16 cellular contexts compared by ENCODE assay signal in the genomic region with DNA sequence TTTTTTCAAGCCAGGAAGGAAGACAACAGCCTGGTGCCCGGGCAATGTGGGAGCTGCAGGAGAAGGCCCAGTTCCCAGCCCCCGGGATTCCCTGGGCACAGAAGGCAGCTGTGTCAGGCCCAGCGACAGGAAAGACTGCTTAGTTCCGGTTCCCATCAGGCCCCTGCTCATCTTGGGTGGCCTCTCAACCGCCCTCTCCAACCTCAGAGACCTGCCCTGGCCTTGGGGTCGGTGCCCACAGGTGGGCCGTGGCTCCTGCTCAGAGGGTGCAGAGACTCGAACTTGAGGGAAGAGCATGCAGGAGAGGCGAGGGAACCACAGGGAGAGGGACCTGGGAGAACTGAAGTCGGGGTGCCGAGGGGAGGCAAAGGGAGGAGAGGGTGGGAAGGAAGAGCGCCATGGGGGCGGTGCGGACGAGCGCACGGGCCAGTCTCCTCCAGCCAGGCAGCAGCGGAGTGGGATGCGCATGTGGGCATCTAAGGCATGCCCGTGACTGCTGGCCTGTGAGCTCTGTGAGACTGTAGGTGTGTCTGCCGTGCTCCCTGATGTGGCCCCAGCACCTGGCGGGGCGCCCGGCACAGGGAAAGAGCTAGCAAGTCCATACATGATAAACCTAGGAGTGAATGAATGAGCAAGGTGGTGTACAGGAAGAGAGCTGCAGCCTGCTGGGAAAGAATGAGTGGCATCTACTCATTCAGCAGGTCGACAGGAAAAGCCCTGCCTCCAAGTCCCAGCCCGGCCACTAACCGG. TPM values are rescaled to one million over a fixed set of nuclear protein-coding genes. Genes with fewer than 3 reads are reported as not detected.
DNase-seq lines count a peak whose midpoint lies in the region; TF ChIP-seq lines count a peak whose summit lies in the region.
"Had no signal": no experiment of that assay in that cellular context is flagged by ENCODE, and none has a peak within 500 bp of the region (broad histone marks: within the 10 kb centered on the region; RNA-seq: fewer than 3 reads in every experiment).

No MANE protein-coding gene starts in this region.

- H3K36me3 ChIP-seq in H7 (replicated peaks; ENCODE audit: control insufficient read depth, insufficient read depth, low read length) (peaks cover 9% of the 10 kb centered on the region), prostate gland (peaks cover 0 to 9% of the 10 kb centered on the region in 2 donors)

- 52% methylated on average over 27 of the region's 27 CpGs for WGBS in prostate gland

- H3K27me3 ChIP-seq in H7 (ENCODE audit: control insufficient read depth, insufficient read depth, low read length) (no peaks in the 10 kb centered on the region), prostate gland (replicated peaks; ENCODE audit: insufficient read depth) (no peaks in the 10 kb centered on the region)
- H3K27me3 ChIP-seq: cardiac muscle cell had no signal

- no peaks in the 10 kb centered on the region for H3K9me3 ChIP-seq in prostate gland

- TF ChIP-seq POLR2A in prostate gland (IDR thresholded peaks at IDR 0.05) = peak; percentile 27

- DNase-seq in H7 (peak; percentile 56), NCI-H69 (lab: John Stamatoyannopoulos, UW) (peak; percentile 15), epithelial cell of esophagus (ENCODE audit: low read depth) (peak; percentile 99), prostate gland (ENCODE audit: low spot score) (peak; percentile 86), T-helper 2 cell (no peak), NCI-H345 (lab: John Stamatoyannopoulos, UW) (no peak), HUDEP-2 (lab: John Stamatoyannopoulos, UW; ENCODE audit: unreplicated experiment in 76 of 76) (no peak)
- no peak for DNase-seq in activated CD4-positive, alpha-beta T cell treated with anti-CD3 and anti-CD28 coated beads for 4 hours
- DNase-seq: activated CD4-positive, alpha-beta memory T cell treated with anti-CD3 and anti-CD28 coated beads, Interleukin-2, amount 10 ng/mL, durations not matched to agents 7 days and 5 days; HCEC 1CT; midbrain; NCI-H1048; NCI-H510A treated with DMSO at 0.1 percent for 48 hours; stimulated activated CD4-positive, alpha-beta T cell treated with anti-CD3 and anti-CD28 coated beads, Interleukin-4, amount 100 ng/mL, for 24 hours had no signal

- H3K4me1 ChIP-seq in prostate gland (replicated peaks) = no peaks in the 10 kb centered on the region

- no peak overlapping the region for H3K4me3 ChIP-seq in H7 (ENCODE audit: insufficient read depth, low read depth, low read length)
- H3K4me3 ChIP-seq in epithelial cell of esophagus (ENCODE audit: low read length) = no peak overlapping the region
- no peak overlapping the region for H3K4me3 ChIP-seq in prostate gland
- H3K4me3 ChIP-seq: cardiac muscle cell had no signal

- intact Hi-C loops in prostate gland (cut with DNase I) = no loop called here

- no peak for TF ChIP-seq CTCF in epithelial cell of esophagus (IDR thresholded peaks at IDR 0.05; ENCODE audit: insufficient read depth, low read depth, low read length, missing control alignments)
- no peak for TF ChIP-seq CTCF in prostate gland (IDR thresholded peaks at IDR 0.05)

- H3K27ac ChIP-seq in prostate gland = peak overlapping the region in 1 of 2 donors; percentile 41
- H3K27ac ChIP-seq: C4-2B, cardiac muscle cell had no signal

RNA-seq across cellular contexts. Expression of a gene that starts 42.7 kb away (rescaled TPM):
- total RNA-seq in H7 (2014; rRNA removed; shearing (Covaris generic)) = 6.1 and 8.7 TPM in 2 replicates
- total RNA-seq in prostate gland = 10 to 100 TPM; 11.0 to 37.2 TPM

Comparison
In these comparisons a context has a peak if more than half of its experiments do, and no peak if none do; other contexts are left out.
1. DNase-seq: peak in H7 (single experiment), NCI-H69 (single experiment), epithelial cell of esophagus (single experiment) and prostate gland (single experiment); none in T-helper 2 cell (0 of 5), NCI-H345 (single experiment), HUDEP-2 (0 of 76) and activated CD4-positive, alpha-beta T cell treated with anti-CD3 and anti-CD28 coated beads for 4 hours (0 of 2).